ENCODE assay signal across 2 cellular contexts in the genomic region with DNA sequence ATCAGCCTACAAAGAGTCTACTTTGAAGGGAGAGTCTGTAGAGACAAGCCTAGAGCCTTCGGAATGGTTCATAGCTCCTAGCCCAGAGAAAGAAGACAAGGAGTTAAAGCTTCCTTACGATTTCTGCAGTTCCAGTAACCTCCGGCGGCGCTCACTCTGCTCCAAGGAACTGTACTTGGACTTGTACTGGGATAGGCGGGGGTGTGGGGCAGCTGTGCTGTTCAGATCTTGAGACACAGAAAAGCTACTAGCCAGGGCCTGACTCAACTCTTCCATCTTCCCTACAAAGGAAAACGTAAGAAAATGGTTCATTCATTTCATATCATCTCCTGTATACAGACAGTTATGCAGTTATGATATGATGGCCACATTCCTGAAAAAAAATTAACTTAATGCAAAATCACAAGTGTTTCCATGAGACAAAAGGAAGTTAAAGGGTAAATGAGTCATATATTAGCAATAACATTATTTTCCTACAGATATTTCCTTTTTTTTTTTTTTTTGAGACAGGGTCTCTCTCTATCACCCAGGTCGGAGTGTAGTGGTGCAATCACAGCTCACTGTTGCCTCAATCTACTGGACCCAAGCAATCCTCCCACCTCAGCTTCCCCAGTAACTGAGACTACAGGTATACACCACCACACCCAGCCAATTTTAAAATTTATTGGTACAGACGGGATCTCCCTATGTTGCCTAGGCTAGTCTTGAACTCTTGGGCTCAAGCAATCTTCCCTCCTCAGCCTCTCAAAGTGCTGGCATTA.
TF ChIP-seq lines count a peak whose summit lies in the region.

No MANE protein-coding gene starts in this region.

TF ChIP-seq in GM23338, 12 proteins besides CTCF, POLR2A, EP300 and RAD21 (continued from another document):
- TF ChIP-seq, protein P1, sequence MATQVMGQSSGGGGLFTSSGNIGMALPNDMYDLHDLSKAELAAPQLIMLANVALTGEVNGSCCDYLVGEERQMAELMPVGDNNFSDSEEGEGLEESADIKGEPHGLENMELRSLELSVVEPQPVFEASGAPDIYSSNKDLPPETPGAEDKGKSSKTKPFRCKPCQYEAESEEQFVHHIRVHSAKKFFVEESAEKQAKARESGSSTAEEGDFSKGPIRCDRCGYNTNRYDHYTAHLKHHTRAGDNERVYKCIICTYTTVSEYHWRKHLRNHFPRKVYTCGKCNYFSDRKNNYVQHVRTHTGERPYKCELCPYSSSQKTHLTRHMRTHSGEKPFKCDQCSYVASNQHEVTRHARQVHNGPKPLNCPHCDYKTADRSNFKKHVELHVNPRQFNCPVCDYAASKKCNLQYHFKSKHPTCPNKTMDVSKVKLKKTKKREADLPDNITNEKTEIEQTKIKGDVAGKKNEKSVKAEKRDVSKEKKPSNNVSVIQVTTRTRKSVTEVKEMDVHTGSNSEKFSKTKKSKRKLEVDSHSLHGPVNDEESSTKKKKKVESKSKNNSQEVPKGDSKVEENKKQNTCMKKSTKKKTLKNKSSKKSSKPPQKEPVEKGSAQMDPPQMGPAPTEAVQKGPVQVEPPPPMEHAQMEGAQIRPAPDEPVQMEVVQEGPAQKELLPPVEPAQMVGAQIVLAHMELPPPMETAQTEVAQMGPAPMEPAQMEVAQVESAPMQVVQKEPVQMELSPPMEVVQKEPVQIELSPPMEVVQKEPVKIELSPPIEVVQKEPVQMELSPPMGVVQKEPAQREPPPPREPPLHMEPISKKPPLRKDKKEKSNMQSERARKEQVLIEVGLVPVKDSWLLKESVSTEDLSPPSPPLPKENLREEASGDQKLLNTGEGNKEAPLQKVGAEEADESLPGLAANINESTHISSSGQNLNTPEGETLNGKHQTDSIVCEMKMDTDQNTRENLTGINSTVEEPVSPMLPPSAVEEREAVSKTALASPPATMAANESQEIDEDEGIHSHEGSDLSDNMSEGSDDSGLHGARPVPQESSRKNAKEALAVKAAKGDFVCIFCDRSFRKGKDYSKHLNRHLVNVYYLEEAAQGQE (IDR thresholded peaks at IDR 0.05; ENCODE audit: unreplicated experiment) = no peak
- TF ChIP-seq ZNF331 (CRISPR knock-in tag; IDR thresholded peaks at IDR 0.05; ENCODE audit: low read depth) (no peak), ZNF114 (CRISPR knock-in tag; IDR thresholded peaks at IDR 0.05) (no peak)
TF ChIP-seq in GM23338: peak in this region for 0.

TF ChIP-seq in WTC11, 78 proteins besides CTCF, POLR2A, EP300 and RAD21 (continued from another document):
- TF ChIP-seq ZNF232 (CRISPR knock-in tag; IDR thresholded peaks at IDR 0.05) (no peak), FOXJ3 (CRISPR knock-in tag; IDR thresholded peaks at IDR 0.05; ENCODE audit: borderline replicate concordance) (no peak)
- TF ChIP-seq, protein P2, sequence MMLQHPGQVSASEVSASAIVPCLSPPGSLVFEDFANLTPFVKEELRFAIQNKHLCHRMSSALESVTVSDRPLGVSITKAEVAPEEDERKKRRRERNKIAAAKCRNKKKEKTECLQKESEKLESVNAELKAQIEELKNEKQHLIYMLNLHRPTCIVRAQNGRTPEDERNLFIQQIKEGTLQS (CRISPR knock-in tag; conservative IDR thresholded peaks at IDR 0.05) = no peak
